26 cellular contexts compared by ENCODE assay signal in genomic region chr7:90248706-90249105, GRCh38.
"Had no signal": no experiment of that assay in that cellular context is flagged by ENCODE, and none has a peak within 500 bp of the region (broad histone marks: within the 10 kb centered on the region; RNA-seq: fewer than 3 reads in every experiment).

No MANE protein-coding gene starts in this region.

- H3K9me3 ChIP-seq: stomach, suprapubic skin, testis, thoracic aorta, thyroid gland, tibial artery, tibial nerve, transverse colon, upper lobe of left lung, upper lobe of right lung, uterus, vagina had no signal

- H3K27me3 ChIP-seq: stomach, suprapubic skin, testis, thyroid gland, tibial artery, tibial nerve, transverse colon, upper lobe of right lung, uterus, vagina had no signal

- ATAC-seq: stimulated activated effector memory CD8-positive, alpha-beta T cell treated with anti-CD3 and anti-CD28 coated beads, Interleukin-12 subunit alpha, Interleukin-12 subunit beta, amount 100 ng/mL, for 72 hours; stimulated activated memory B cell treated with anti-CD40 and anti-IgM and Interleukin-4, amounts not matched to agents 10 μg/mL and 1 μg/mL and 100 μg/mL, for 72 hours; stimulated activated naive B cell treated with anti-CD40 and anti-IgM and Interleukin-4, amounts not matched to agents 10 μg/mL and 1 μg/mL and 100 μg/mL, for 72 hours; stimulated activated naive CD8-positive, alpha-beta T cell treated with anti-CD3 and anti-CD28 coated beads, Interleukin-15, amount 100 ng/mL, for 72 hours; stimulated activated naive CD8-positive, alpha-beta T cell treated with anti-CD3 and anti-CD28 coated beads, Interleukin-15, Interleukin-2, amounts not matched to agents 100 U/mL and 50 U/mL, for 24 hours; upper lobe of right lung had no signal

- H3K27ac ChIP-seq: stomach, testis, thoracic aorta, thyroid gland, tibial artery, tibial nerve, transverse colon, upper lobe of left lung, upper lobe of right lung, uterus, vagina had no signal

- H3K36me3 ChIP-seq: stomach, suprapubic skin, thoracic aorta, thyroid gland, tibial artery, tibial nerve, transverse colon, upper lobe of left lung, upper lobe of right lung, uterus, vagina had no signal

- DNase-seq: stimulated activated CD4-positive, alpha-beta T cell treated with anti-CD3 and anti-CD28 coated beads, Interleukin-2, amount 100 ng/mL, for 48 hours; stimulated activated CD4-positive, alpha-beta T cell treated with anti-CD3 and anti-CD28 coated beads, Interleukin-4, amount 100 ng/mL, for 1 hour; stimulated activated CD4-positive, alpha-beta T cell treated with anti-CD3 and anti-CD28 coated beads, Interleukin-4, amount 100 ng/mL, for 24 hours; stimulated activated CD4-positive, alpha-beta T cell treated with anti-CD3 and anti-CD28 coated beads, Interleukin-4, amount 100 ng/mL, for 4 hours; stimulated activated CD8-positive, alpha-beta memory T cell treated with anti-CD3 and anti-CD28 coated beads, Interleukin-4, amount 100 ng/mL, for 48 hours; stimulated activated naive B cell treated with anti-CD40 and anti-IgM and Interleukin-4, amounts not matched to agents 10 μg/mL and 1 μg/mL and 100 μg/mL, for 72 hours; stimulated activated naive CD4-positive, alpha-beta T cell; stimulated activated naive CD8-positive, alpha-beta T cell treated with anti-CD3 and anti-CD28 coated beads, Interleukin-15, amount 100 ng/mL, for 72 hours; stimulated activated naive CD8-positive, alpha-beta T cell treated with anti-CD3 and anti-CD28 coated beads, Interleukin-15, Interleukin-2, amounts not matched to agents 100 U/mL and 50 U/mL, for 24 hours; stomach; substantia nigra; testis; thyroid gland; tibial artery; transverse colon; trophoblast cell; upper lobe of left lung; upper lobe of right lung; uterus had no signal

- H3K4me3 ChIP-seq: stomach, suprapubic skin, testis, thoracic aorta, thyroid gland, tibial artery, tibial nerve, transverse colon, upper lobe of left lung, upper lobe of right lung, uterus, vagina had no signal

- FAIRE-seq: urothelium cell line had no signal
